In the genomic region with DNA sequence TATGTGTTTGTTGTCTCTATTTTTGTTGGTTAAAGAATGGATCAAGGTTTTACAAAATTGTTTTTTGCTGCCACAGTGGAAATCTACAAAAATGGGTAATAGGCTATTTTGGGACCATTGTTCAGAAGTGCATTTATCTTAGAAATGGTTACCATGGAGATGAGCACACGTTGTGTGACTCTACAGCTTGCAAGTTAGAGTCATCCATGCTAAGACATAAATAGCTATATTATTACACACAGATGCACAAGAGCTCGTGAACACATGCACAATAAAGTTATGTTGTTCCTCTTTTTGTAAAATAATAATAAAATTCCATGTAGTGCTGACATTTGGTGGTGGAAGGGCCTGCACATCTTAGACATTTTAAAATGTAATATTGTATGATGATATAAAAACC, we compare ENCODE assay signal across 9 cellular contexts. TPM values are rescaled to one million over a fixed set of nuclear protein-coding genes. Genes with fewer than 3 reads are reported as not detected.
DNase-seq lines count a peak whose midpoint lies in the region; ATAC-seq and TF ChIP-seq lines count a peak whose summit lies in the region.
"Had no signal": no experiment of that assay in that cellular context is flagged by ENCODE, and none has a peak within 500 bp of the region (broad histone marks: within the 10 kb centered on the region; RNA-seq: fewer than 3 reads in every experiment).

No MANE protein-coding gene starts in this region.

- TF ChIP-seq POLR2A in testis (IDR thresholded peaks at IDR 0.05), result no peak

- H3K4me1 ChIP-seq in testis, result no peaks in the 10 kb centered on the region

- no peak overlapping the region for H3K27ac ChIP-seq in testis
- H3K27ac ChIP-seq in WERI-Rb-1, result no peak overlapping the region

- no peak for TF ChIP-seq CTCF in testis (IDR thresholded peaks at IDR 0.05)
- no peak for TF ChIP-seq CTCF in WERI-Rb-1 (IDR thresholded peaks at IDR 0.05; ENCODE audit: low read depth, low read length)

- H3K36me3 ChIP-seq in testis (ENCODE audit: low read depth, missing control alignments) (no peaks in the 10 kb centered on the region), WERI-Rb-1 (no peaks in the 10 kb centered on the region)

- ATAC-seq in GM18907 (IDR thresholded peaks at IDR 0.05; ENCODE audit: unreplicated experiment) (peak; percentile 49), HG03575 (IDR thresholded peaks at IDR 0.05; ENCODE audit: extremely low read depth, insufficient number of reproducible peaks, low FRiP score, unreplicated experiment) (peak; percentile 76), GM21737 (IDR thresholded peaks at IDR 0.05; ENCODE audit: unreplicated experiment) (no peak)

- H3K4me3 ChIP-seq in testis (no peak overlapping the region), WERI-Rb-1 (ENCODE audit: low read depth, low read length) (no peak overlapping the region)

- no peaks in the 10 kb centered on the region for H3K9me3 ChIP-seq in testis
- no peaks in the 10 kb centered on the region for H3K9me3 ChIP-seq in WERI-Rb-1 (ENCODE audit: severe bottlenecking)

- intact Hi-C loops in testis (cut with DNase I; ENCODE audit: low total_unique reads), result no loop called here

- H3K27me3 ChIP-seq in testis, result no peaks in the 10 kb centered on the region
- H3K27me3 ChIP-seq in WERI-Rb-1 (ENCODE audit: insufficient read depth, low read depth, severe bottlenecking), result no peaks in the 10 kb centered on the region

- 48 to 62% methylated on average over 2 of the region's 2 CpGs for WGBS in testis, 2 donors

- DNase-seq in AG08395 (ENCODE audit: low spot score) (peak; percentile 56), dedifferentiated amniotic fluid mesenchymal stem cell (ENCODE audit: extremely low spot score) (peak; percentile 52), testis (no peak), cerebellar cortex (ENCODE audit: low spot score) (no peak), WERI-Rb-1 (no peak)
- DNase-seq: activated CD4-positive, alpha-beta T cell treated with anti-CD3 and anti-CD28 coated beads, Interleukin-2, amount 10 ng/mL, durations not matched to agents 24 days and 14 days had no signal

RNA-seq across cellular contexts. Expression of gene DUSP19, which starts 15.5 kb away (rescaled TPM):
- total RNA-seq in testis, result 1 to 10 TPM; 3.8 to 4.3 TPM
- polyA plus RNA-seq in testis (ENCODE audit: insufficient read depth, low read depth, low replicate concordance), result 4.5 TPM

RNA-seq across cellular contexts. Expression of gene NCKAP1, which starts 24.8 kb away (rescaled TPM):
- total RNA-seq in testis, result 100 to 1,000 TPM in 1 of 2 donors, 10 to 100 TPM in 1; 82.9 to 110 TPM
- 59.6 TPM for polyA plus RNA-seq in testis (ENCODE audit: insufficient read depth, low read depth, low replicate concordance)

Comparison
In these comparisons a context has a peak if more than half of its experiments do, and no peak if none do; other contexts are left out.
1. DNase-seq: peak in AG08395 (single experiment) and dedifferentiated amniotic fluid mesenchymal stem cell (single experiment); none in testis (single experiment), cerebellar cortex (single experiment) and WERI-Rb-1 (single experiment).